In genomic region chr6:142728910-142729481, GRCh38 we compare ENCODE assay signal across 9 cellular contexts.
DNase-seq lines count a peak whose midpoint lies in the region; ATAC-seq, FAIRE-seq and TF ChIP-seq lines count a peak whose summit lies in the region.
"Had no signal": no experiment of that assay in that cellular context is flagged by ENCODE, and none has a peak within 500 bp of the region (broad histone marks: within the 10 kb centered on the region; RNA-seq: fewer than 3 reads in every experiment).

No MANE protein-coding gene starts in this region.

- H3K27me3 ChIP-seq in liver (ENCODE audit: control insufficient read depth in 4 of 4, insufficient read depth in 4 of 4, low read length in 3 of 4) (no peaks in the 10 kb centered on the region), foreskin keratinocyte (no peaks in the 10 kb centered on the region)

- no peaks in the 10 kb centered on the region for H3K36me3 ChIP-seq in liver (ENCODE audit: control insufficient read depth in 4 of 4, insufficient read depth in 3 of 4, low read depth in 1 of 4, low read length in 3 of 4)

- H3K4me1 ChIP-seq in liver (ENCODE audit: control insufficient read depth in 4 of 4, insufficient read depth in 4 of 4, low read length in 3 of 4) (no peaks in the 10 kb centered on the region), foreskin keratinocyte (peaks cover 5% of the 10 kb centered on the region)

- peak; percentile 6 to 14 for TF ChIP-seq RAD21 in liver (IDR thresholded peaks at IDR 0.05)

- DNase-seq in AG10803 (ENCODE audit: low read depth) (peak; percentile 71), HS-5 (ENCODE audit: low read depth) (peak; percentile 91), activated B cell treated with CpG ODN at 0.5 μM for 24 hours (no peak), RCC 7860 (ENCODE audit: low spot score) (no peak), foreskin keratinocyte (no peak), GM19240 (ENCODE audit: insufficient read length, low spot score) (no peak)

- H3K4me3 ChIP-seq in AG10803 (ENCODE audit: low read length) = no peak overlapping the region
- no peak overlapping the region for H3K4me3 ChIP-seq in liver (ENCODE audit: low read depth in 1 of 3, low read length in 3 of 3)

- FAIRE-seq in RCC 7860 (lab: Jason Lieb, UNC) = no peak

- H3K36me3 Mint-ChIP-seq in activated B cell treated with CpG ODN at 0.5 μM for 24 hours (ENCODE audit: low read depth) = no peaks in the 10 kb centered on the region

- H3K4me1 Mint-ChIP-seq in activated B cell treated with CpG ODN at 0.5 μM for 24 hours = peaks cover 17% of the 10 kb centered on the region

- POLR2A ChIA-PET in activated B cell treated with CpG ODN at 0.5 μM for 24 hours (lab: Charles Lee) = no interaction called here

- H3K27ac Mint-ChIP-seq in activated B cell treated with CpG ODN at 0.5 μM for 24 hours = no peak overlapping the region

- H3K27me3 Mint-ChIP-seq in activated B cell treated with CpG ODN at 0.5 μM for 24 hours = peaks cover 2% of the 10 kb centered on the region

- no peaks in the 10 kb centered on the region for H3K9me3 ChIP-seq in liver (ENCODE audit: control insufficient read depth in 4 of 4, low read length in 3 of 4)

- CTCF ChIA-PET in activated B cell treated with CpG ODN at 0.5 μM for 24 hours (lab: Charles Lee) = no interaction called here

- peak overlapping the region; percentile 60 for H3K4me3 Mint-ChIP-seq in activated B cell treated with CpG ODN at 0.5 μM for 24 hours

- peaks cover 2% of the 10 kb centered on the region for H3K9me3 Mint-ChIP-seq in activated B cell treated with CpG ODN at 0.5 μM for 24 hours

- no peak overlapping the region for H3K9ac ChIP-seq in liver (ENCODE audit: low read depth in 1 of 2, low read length in 2 of 2)

- H3K27ac ChIP-seq in liver (ENCODE audit: low read depth in 1 of 2, low read length in 2 of 2) (no peak overlapping the region), foreskin keratinocyte (no peak overlapping the region)
- H3K27ac ChIP-seq: VCaP had no signal

- ATAC-seq in activated B cell treated with CpG ODN at 0.5 μM for 24 hours (ENCODE audit: low read depth) (no peak), HG03520 (IDR thresholded peaks at IDR 0.05; ENCODE audit: unreplicated experiment) (no peak), foreskin keratinocyte (no peak)

- intact Hi-C loops in activated B cell treated with CpG ODN at 0.5 μM for 24 hours (cut with micrococcal nuclease) = no loop called here

- WGBS in liver = 25% methylated on average over 6 of the region's 6 CpGs

- TF ChIP-seq CTCF in AG10803 (conservative IDR thresholded peaks at IDR 0.05; ENCODE audit: low read length) (no peak), activated B cell treated with CpG ODN at 0.5 μM for 24 hours (IDR thresholded peaks at IDR 0.05) (no peak), liver (IDR thresholded peaks at IDR 0.05; ENCODE audit: low read depth, low read length, missing input control) (no peak), foreskin keratinocyte (conservative IDR thresholded peaks at IDR 0.05) (no peak)

TF ChIP-seq in liver, 16 proteins besides CTCF, POLR2A, EP300 and RAD21:
- TF ChIP-seq REST (IDR thresholded peaks at IDR 0.05) (no peak), YY1 (IDR thresholded peaks at IDR 0.05) (no peak), NR2F2 (IDR thresholded peaks at IDR 0.05) (peak; percentile 73), RXRA (IDR thresholded peaks at IDR 0.05) (no peak), MAX (IDR thresholded peaks at IDR 0.05) (peak; percentile 10), SP1 (IDR thresholded peaks at IDR 0.05) (peak; percentile 23), TAF1 (conservative IDR thresholded peaks at IDR 0.05) (no peak), EGR1 (IDR thresholded peaks at IDR 0.05; ENCODE audit: low read depth in 2 of 2) (peak in 1 of 2 donors; percentile 16), HNF4G (IDR thresholded peaks at IDR 0.05) (no peak), HNF4A (conservative IDR thresholded peaks at IDR 0.05) (no peak), FOXA2 (IDR thresholded peaks at IDR 0.05) (no peak), ZBTB33 (IDR thresholded peaks at IDR 0.05) (no peak)

Comparison
In these comparisons a context has a peak if more than half of its experiments do, and no peak if none do; other contexts are left out.
1. DNase-seq: peak in AG10803 (single experiment) and HS-5 (single experiment); none in activated B cell treated with CpG ODN at 0.5 μM for 24 hours (single experiment), RCC 7860 (single experiment), foreskin keratinocyte (0 of 2) and GM19240 (single experiment).